Comparison of ENCODE assay signal across 20 cellular contexts in the genomic region with DNA sequence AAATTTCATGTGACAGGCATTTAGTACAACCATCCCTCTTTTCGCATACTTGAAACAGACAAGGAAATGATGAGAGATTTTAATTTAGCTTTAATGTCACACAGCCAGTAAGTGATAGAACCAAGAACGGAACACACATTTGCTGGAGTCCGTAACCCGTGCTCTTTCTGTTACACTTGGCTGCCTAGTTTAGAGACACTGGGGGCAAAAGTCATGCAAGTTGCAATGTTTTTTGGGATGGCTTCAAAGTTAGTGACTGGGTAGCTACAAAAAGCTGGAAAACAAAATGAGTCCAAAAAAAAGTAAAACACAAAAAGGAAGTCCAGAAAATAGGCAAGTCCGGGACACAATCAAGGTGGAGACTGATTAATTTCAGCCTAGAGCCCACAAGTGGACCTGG. TPM values are rescaled to one million over a fixed set of nuclear protein-coding genes. Genes with fewer than 3 reads are reported as not detected.
DNase-seq lines count a peak whose midpoint lies in the region; ATAC-seq and TF ChIP-seq lines count a peak whose summit lies in the region.
"Had no signal": no experiment of that assay in that cellular context is flagged by ENCODE, and none has a peak within 500 bp of the region (broad histone marks: within the 10 kb centered on the region; RNA-seq: fewer than 3 reads in every experiment).

No MANE protein-coding gene starts in this region.

- H3K4me1 Mint-ChIP-seq in nephron: peaks cover 36% of the 10 kb centered on the region

- no peak overlapping the region for H3K18ac ChIP-seq in IMR-90 (ENCODE audit: low read depth, low read length)

- H4K5ac ChIP-seq in IMR-90 (ENCODE audit: low read depth, low read length): no peak overlapping the region

- H3K27me3 Mint-ChIP-seq in nephron (ENCODE audit: low read depth): no peaks in the 10 kb centered on the region

- BruUV-seq in IMR-90 (replicated peaks; lab: Mats Ljungman, UMichigan): no TSS peak

- no peak for TF ChIP-seq POLR2A in IMR-90 (IDR thresholded peaks at IDR 0.05; ENCODE audit: low read depth, low read length)
- TF ChIP-seq POLR2A in esophagus squamous epithelium (IDR thresholded peaks at IDR 0.05): no peak
- no peak for TF ChIP-seq POLR2A in suprapubic skin (IDR thresholded peaks at IDR 0.05)

- no peak overlapping the region for H4K91ac ChIP-seq in IMR-90 (ENCODE audit: insufficient read depth, low read depth, low read length)

- in situ Hi-C loops in IMR-90 (cut with MboI; ENCODE audit: low sequenced_read_pairs): no loop called here

- no peak overlapping the region for H2BK15ac ChIP-seq in IMR-90 (ENCODE audit: low read depth, low read length)

- peaks cover 39 to 59% of the 10 kb centered on the region in 2 experiments for H3K79me1 ChIP-seq in IMR-90 (ENCODE audit: low read depth in 1 of 2, low read length in 2 of 2)

- H3K27ac Mint-ChIP-seq in nephron: peak overlapping the region; percentile 59 to 83 (median 70)
- H3K27ac Mint-ChIP-seq: activated CD4-positive, alpha-beta memory T cell treated with anti-CD3 and anti-CD28 coated beads, Interleukin-2, amount 10 ng/mL, durations not matched to agents 7 days and 5 days; activated naive CD4-positive, alpha-beta T cell treated with anti-CD3 and anti-CD28 coated beads, Interleukin-2, amount 50 U/mL, for 24 hours; endodermal cell; stimulated activated memory B cell treated with anti-CD40 and anti-IgM and Interleukin-4, amounts not matched to agents 10 μg/mL and 1 μg/mL and 100 μg/mL, for 72 hours; T-helper 1 cell treated with Interleukin-12 subunit alpha and Interleukin-12 subunit beta and Interleukin-4 antibody, amounts not matched to agents 30 μg/mL and 1 μg/mL, for 36 hours had no signal

- no peak for TF ChIP-seq EP300 in suprapubic skin (IDR thresholded peaks at IDR 0.05)

- H3K4me2 ChIP-seq in IMR-90 (ENCODE audit: low read depth, low read length): peak overlapping the region; percentile 57

- no peak overlapping the region for H2AK5ac ChIP-seq in IMR-90 (ENCODE audit: low read depth, low read length)

- H3K9me1 ChIP-seq in IMR-90 (ENCODE audit: insufficient read depth, low read length): peaks cover 2% of the 10 kb centered on the region; the same call in 1 of the 2 replicates

- no peaks in the 10 kb centered on the region for H4K20me1 ChIP-seq in IMR-90 (ENCODE audit: insufficient read depth, low read length)

- H3K9me3 ChIP-seq in IMR-90 (ENCODE audit: control insufficient read depth, insufficient read depth, low read length) (no peaks in the 10 kb centered on the region), esophagus squamous epithelium (no peaks in the 10 kb centered on the region), suprapubic skin (no peaks in the 10 kb centered on the region), BE2C (no peaks in the 10 kb centered on the region)
- H3K9me3 ChIP-seq: mucosa of descending colon, pancreas had no signal

- H2BK5ac ChIP-seq in IMR-90 (ENCODE audit: low read depth, low read length, poor library complexity, severe bottlenecking): no peak overlapping the region

- no peak overlapping the region for H4K8ac ChIP-seq in IMR-90 (ENCODE audit: low read depth in 2 of 2, low read length in 2 of 2)

- H3K36me3 ChIP-seq in IMR-90 (ENCODE audit: control insufficient read depth, insufficient read depth, low read length): no peaks in the 10 kb centered on the region
- no peaks in the 10 kb centered on the region for H3K36me3 ChIP-seq in esophagus squamous epithelium
- no peaks in the 10 kb centered on the region for H3K36me3 ChIP-seq in suprapubic skin
- no peaks in the 10 kb centered on the region for H3K36me3 ChIP-seq in BE2C
- H3K36me3 ChIP-seq: pancreas, WERI-Rb-1 had no signal

- H3K27me3 ChIP-seq in IMR-90 (ENCODE audit: control insufficient read depth, insufficient read depth, low read length): no peaks in the 10 kb centered on the region
- peaks cover 0 to 17% (median 0%) of the 10 kb centered on the region in 4 donors for H3K27me3 ChIP-seq in esophagus squamous epithelium
- no peaks in the 10 kb centered on the region for H3K27me3 ChIP-seq in suprapubic skin
- H3K27me3 ChIP-seq in BE2C: peaks cover 51% of the 10 kb centered on the region
- H3K27me3 ChIP-seq: foreskin keratinocyte, pancreas had no signal

- TF ChIP-seq CTCF in IMR-90 (conservative IDR thresholded peaks at IDR 0.05; ENCODE audit: low read depth, low read length) (no peak), esophagus squamous epithelium (IDR thresholded peaks at IDR 0.05) (no peak), nephron (IDR thresholded peaks at IDR 0.05; ENCODE audit: unreplicated experiment in 3 of 3) (no peak), suprapubic skin (IDR thresholded peaks at IDR 0.05) (no peak), BE2C (IDR thresholded peaks at IDR 0.05; ENCODE audit: low read depth, low read length) (no peak)

- peaks cover 8% of the 10 kb centered on the region for H3K4me1 ChIP-seq in IMR-90 (ENCODE audit: control insufficient read depth, insufficient read depth, low read length)
- H3K4me1 ChIP-seq in esophagus squamous epithelium: peaks cover 0 to 57% (median 5%) of the 10 kb centered on the region in 3 donors
- H3K4me1 ChIP-seq in suprapubic skin: peaks cover 26% of the 10 kb centered on the region
- H3K4me1 ChIP-seq in BE2C: no peaks in the 10 kb centered on the region

- H2BK20ac ChIP-seq in IMR-90 (ENCODE audit: low read depth, low read length): no peak overlapping the region

- CTCF ChIA-PET in IMR-90 (lab: Yijun Ruan, JAX): no interaction called here

- WGBS in IMR-90 (ENCODE audit: extremely low coverage in 2 of 2, insufficient read length in 1 of 2), 2 experiments: no CpG with 5 or more reads among the region's 5 CpGs
- 66 to 72% methylated on average over 5 of the region's 5 CpGs for WGBS in esophagus squamous epithelium, 2 donors
- WGBS in suprapubic skin: 48% methylated on average over 5 of the region's 5 CpGs

- TF ChIP-seq RAD21 in IMR-90 (IDR thresholded peaks at IDR 0.05; ENCODE audit: low read length): no peak

- no peak for DNase-seq in IMR-90
- no peak for DNase-seq in esophagus squamous epithelium (lab: John Stamatoyannopoulos, UW)
- DNase-seq in suprapubic skin (ENCODE audit: low spot score in 2 of 2): no peak
- DNase-seq in A172 (ENCODE audit: low spot score): no peak
- no peak for DNase-seq in BE2C
- DNase-seq in H4 (ENCODE audit: low spot score): no peak
- DNase-seq: activated CD4-positive, alpha-beta memory T cell treated with anti-CD3 and anti-CD28 coated beads, Interleukin-2, amount 10 ng/mL, durations not matched to agents 7 days and 5 days; activated T-cell treated with anti-CD3 and anti-CD28 coated beads, Interleukin-2, amount 50 U/mL, for 4 hours; endodermal cell; mucosa of descending colon; NCI-H2081 treated with DMSO at 0.1 percent for 48 hours; pancreas; WERI-Rb-1 had no signal

- POLR2A ChIA-PET in IMR-90 (lab: Charles Lee; ENCODE audit: unreplicated experiment): no interaction called here

- no peak overlapping the region for H3K56ac ChIP-seq in IMR-90 (ENCODE audit: extremely low read depth, insufficient read depth, low read length)

- H2BK120ac ChIP-seq in IMR-90 (ENCODE audit: low read depth, low read length): no peak overlapping the region; the same call in 1 of the 2 replicates

- H3K9me3 Mint-ChIP-seq in nephron: no peaks in the 10 kb centered on the region
- H3K9me3 Mint-ChIP-seq: activated CD4-positive, alpha-beta memory T cell treated with anti-CD3 and anti-CD28 coated beads, Interleukin-2, amount 10 ng/mL, durations not matched to agents 7 days and 5 days; activated naive CD4-positive, alpha-beta T cell treated with anti-CD3 and anti-CD28 coated beads, Interleukin-2, amount 50 U/mL, for 24 hours; activated T-cell treated with anti-CD3 and anti-CD28 coated beads, Interleukin-2, amount 50 U/mL, for 4 hours; endodermal cell; stimulated activated memory B cell treated with anti-CD40 and anti-IgM and Interleukin-4, amounts not matched to agents 10 μg/mL and 1 μg/mL and 100 μg/mL, for 72 hours; T-helper 1 cell treated with Interleukin-12 subunit alpha and Interleukin-12 subunit beta and Interleukin-4 antibody, amounts not matched to agents 30 μg/mL and 1 μg/mL, for 36 hours had no signal

- no peak overlapping the region for H3K27ac ChIP-seq in IMR-90 (ENCODE audit: insufficient read depth, low read length)
- peak overlapping the region in 3 of 4 donors; percentile 44 to 70 (median 60) for H3K27ac ChIP-seq in esophagus squamous epithelium
- no peak overlapping the region for H3K27ac ChIP-seq in suprapubic skin
- H3K27ac ChIP-seq: foreskin keratinocyte, pancreas, WERI-Rb-1 had no signal

- peak overlapping the region in 1 of 3 experiments; percentile 27 for H3K4me3 Mint-ChIP-seq in nephron
- H3K4me3 Mint-ChIP-seq: activated CD4-positive, alpha-beta memory T cell treated with anti-CD3 and anti-CD28 coated beads, Interleukin-2, amount 10 ng/mL, durations not matched to agents 7 days and 5 days; activated naive CD4-positive, alpha-beta T cell treated with anti-CD3 and anti-CD28 coated beads, Interleukin-2, amount 50 U/mL, for 24 hours; activated T-cell treated with anti-CD3 and anti-CD28 coated beads, Interleukin-2, amount 50 U/mL, for 4 hours; endodermal cell; stimulated activated memory B cell treated with anti-CD40 and anti-IgM and Interleukin-4, amounts not matched to agents 10 μg/mL and 1 μg/mL and 100 μg/mL, for 72 hours; T-helper 1 cell treated with Interleukin-12 subunit alpha and Interleukin-12 subunit beta and Interleukin-4 antibody, amounts not matched to agents 30 μg/mL and 1 μg/mL, for 36 hours had no signal

- H3K9ac ChIP-seq in IMR-90 (ENCODE audit: low read depth, low read length): no peak overlapping the region

- H3K4me3 ChIP-seq in IMR-90 (ENCODE audit: insufficient read depth, low read depth, low read length): no peak overlapping the region
- peak overlapping the region in 2 of 4 donors; percentile 9 to 27 for H3K4me3 ChIP-seq in esophagus squamous epithelium
- H3K4me3 ChIP-seq in suprapubic skin: peak overlapping the region; percentile 3
- H3K4me3 ChIP-seq in BE2C (ENCODE audit: low read depth, low read length): no peak overlapping the region
- H3K4me3 ChIP-seq: K562, mucosa of descending colon, pancreas had no signal

- no peak overlapping the region for H3K4ac ChIP-seq in IMR-90 (ENCODE audit: low read depth, low read length)

- peaks cover 25% of the 10 kb centered on the region for H3K36me3 Mint-ChIP-seq in nephron (ENCODE audit: low read depth)
- H3K36me3 Mint-ChIP-seq: activated naive CD4-positive, alpha-beta T cell treated with anti-CD3 and anti-CD28 coated beads, Interleukin-2, amount 50 U/mL, for 24 hours; stimulated activated memory B cell treated with anti-CD40 and anti-IgM and Interleukin-4, amounts not matched to agents 10 μg/mL and 1 μg/mL and 100 μg/mL, for 72 hours had no signal

- no peak overlapping the region for H2AFZ ChIP-seq in IMR-90 (replicated peaks; ENCODE audit: low read length, poor library complexity)

- dilution Hi-C loops in IMR-90 (cut with HindIII; ENCODE audit: low sequenced_read_pairs, unreplicated experiment): no loop called here

- 0 out of 2 replicates have a peak overlapping the region, but pooled peaks have one; percentile 30 for H3K23ac ChIP-seq in IMR-90 (ENCODE audit: low read depth, low read length)

- no peak overlapping the region for H2AK9ac ChIP-seq in IMR-90 (replicated peaks; ENCODE audit: low read depth, low read length, poor library complexity)

- intact Hi-C loops in IMR-90 (cut with micrococcal nuclease) (no loop called here), esophagus squamous epithelium (cut with DNase I) (no loop called here)

- no peak for ATAC-seq in IMR-90 (ENCODE audit: low read depth)
- ATAC-seq in HG02840 (IDR thresholded peaks at IDR 0.05; ENCODE audit: low FRiP score, unreplicated experiment): no peak
- ATAC-seq: K562, mucosa of descending colon had no signal

- H3K14ac ChIP-seq in IMR-90 (replicated peaks; ENCODE audit: low read depth, low read length): peak overlapping the region; percentile 16; the same call in 1 of the 2 replicates

RNA-seq across cellular contexts. Expression of a gene that starts 5.9 kb away (rescaled TPM):
- 21.9 and 23.9 TPM in 2 replicates for total RNA-seq in IMR-90 (2012; rRNA removed)
- polyA plus RNA-seq in IMR-90 (2012; rRNA removed): 80.8 and 83.3 TPM in 2 replicates
- polyA plus RNA-seq in IMR-90 (2012; cell fraction: cytosol; rRNA removed): 47.5 and 63.2 TPM in 2 replicates
- polyA plus RNA-seq in IMR-90 (2012; cell fraction: nucleus; rRNA removed; ENCODE audit: low replicate concordance): 33.2 and 41.3 TPM in 2 replicates
- total RNA-seq in esophagus squamous epithelium: 100 to 1,000 TPM in 1 of 4 donors, 10 to 100 TPM in 2, 1 to 10 TPM in 1; 3.6 to 120 (median 28.5) TPM
- total RNA-seq in suprapubic skin: 10 to 100 TPM; 27.9 to 48.4 (median 32.3) TPM
- total RNA-seq in A172 (2014; rRNA removed; shearing (Covaris generic)): 52.1 and 57.5 TPM in 2 replicates
- polyA plus RNA-seq in BE2C (2012; ENCODE audit: insufficient read depth, insufficient read length, low read depth): not detected
- 14.0 and 19.2 TPM in 2 replicates for total RNA-seq in H4 (2014; rRNA removed; shearing (Covaris generic))
- polyA plus RNA-seq: K562 had no signal

Comparison
In these comparisons a context has a peak if more than half of its experiments do, and no peak if none do; other contexts are left out.
1. H3K27ac ChIP-seq: peak in esophagus squamous epithelium (3 of 4); none in IMR-90 (single experiment) and suprapubic skin (single experiment).